In the genomic region with DNA sequence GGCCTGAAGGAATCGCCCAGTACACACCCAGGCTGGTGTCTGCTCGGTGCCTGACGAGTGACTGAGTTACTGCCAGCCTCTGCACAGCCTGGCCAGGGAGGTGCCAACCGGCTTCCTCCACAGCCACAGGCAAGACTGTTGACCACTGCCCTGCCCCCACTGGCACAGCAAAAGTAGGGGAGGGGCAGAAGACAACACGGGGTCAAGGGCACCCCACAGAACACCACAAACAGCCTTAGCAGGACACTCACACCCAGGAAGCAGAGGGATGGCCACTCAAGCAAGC, we compare ENCODE assay signal across 3 cellular contexts.
A peak's percentile ranks its signal among the peaks of the same experiment; 100 is the strongest.
TF ChIP-seq lines count a peak whose summit lies in the region.

No MANE protein-coding gene starts in this region.

TF ChIP-seq in HepG2, 621 proteins besides CTCF, POLR2A, EP300 and RAD21:
- peak; percentile 75 for TF ChIP-seq AGO2 (optimal IDR thresholded peaks at IDR 0.05; ENCODE audit: low read depth, low read length)
- TF ChIP-seq, protein P1, sequence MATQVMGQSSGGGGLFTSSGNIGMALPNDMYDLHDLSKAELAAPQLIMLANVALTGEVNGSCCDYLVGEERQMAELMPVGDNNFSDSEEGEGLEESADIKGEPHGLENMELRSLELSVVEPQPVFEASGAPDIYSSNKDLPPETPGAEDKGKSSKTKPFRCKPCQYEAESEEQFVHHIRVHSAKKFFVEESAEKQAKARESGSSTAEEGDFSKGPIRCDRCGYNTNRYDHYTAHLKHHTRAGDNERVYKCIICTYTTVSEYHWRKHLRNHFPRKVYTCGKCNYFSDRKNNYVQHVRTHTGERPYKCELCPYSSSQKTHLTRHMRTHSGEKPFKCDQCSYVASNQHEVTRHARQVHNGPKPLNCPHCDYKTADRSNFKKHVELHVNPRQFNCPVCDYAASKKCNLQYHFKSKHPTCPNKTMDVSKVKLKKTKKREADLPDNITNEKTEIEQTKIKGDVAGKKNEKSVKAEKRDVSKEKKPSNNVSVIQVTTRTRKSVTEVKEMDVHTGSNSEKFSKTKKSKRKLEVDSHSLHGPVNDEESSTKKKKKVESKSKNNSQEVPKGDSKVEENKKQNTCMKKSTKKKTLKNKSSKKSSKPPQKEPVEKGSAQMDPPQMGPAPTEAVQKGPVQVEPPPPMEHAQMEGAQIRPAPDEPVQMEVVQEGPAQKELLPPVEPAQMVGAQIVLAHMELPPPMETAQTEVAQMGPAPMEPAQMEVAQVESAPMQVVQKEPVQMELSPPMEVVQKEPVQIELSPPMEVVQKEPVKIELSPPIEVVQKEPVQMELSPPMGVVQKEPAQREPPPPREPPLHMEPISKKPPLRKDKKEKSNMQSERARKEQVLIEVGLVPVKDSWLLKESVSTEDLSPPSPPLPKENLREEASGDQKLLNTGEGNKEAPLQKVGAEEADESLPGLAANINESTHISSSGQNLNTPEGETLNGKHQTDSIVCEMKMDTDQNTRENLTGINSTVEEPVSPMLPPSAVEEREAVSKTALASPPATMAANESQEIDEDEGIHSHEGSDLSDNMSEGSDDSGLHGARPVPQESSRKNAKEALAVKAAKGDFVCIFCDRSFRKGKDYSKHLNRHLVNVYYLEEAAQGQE (IDR thresholded peaks at IDR 0.05; ENCODE audit: borderline replicate concordance in 1 of 2, low read depth in 1 of 2, low read length in 2 of 2): peak in 1 of 2 experiments; percentile 1; a peak in 1 of 4 replicates
- no peak for TF ChIP-seq ZNF367 (CRISPR knock-in tag; IDR thresholded peaks at IDR 0.05; ENCODE audit: borderline replicate concordance)

TF ChIP-seq in GM23338, 12 proteins besides CTCF, POLR2A, EP300 and RAD21:
- TF ChIP-seq NANOG (IDR thresholded peaks at IDR 0.05; ENCODE audit: borderline replicate concordance): no peak
- no peak for TF ChIP-seq ZNF331 (CRISPR knock-in tag; IDR thresholded peaks at IDR 0.05; ENCODE audit: low read depth)
- no peak for TF ChIP-seq JUNB (IDR thresholded peaks at IDR 0.05; ENCODE audit: unreplicated experiment)
- no peak for TF ChIP-seq STAT1 (IDR thresholded peaks at IDR 0.05; ENCODE audit: unreplicated experiment)
- TF ChIP-seq, protein P2, sequence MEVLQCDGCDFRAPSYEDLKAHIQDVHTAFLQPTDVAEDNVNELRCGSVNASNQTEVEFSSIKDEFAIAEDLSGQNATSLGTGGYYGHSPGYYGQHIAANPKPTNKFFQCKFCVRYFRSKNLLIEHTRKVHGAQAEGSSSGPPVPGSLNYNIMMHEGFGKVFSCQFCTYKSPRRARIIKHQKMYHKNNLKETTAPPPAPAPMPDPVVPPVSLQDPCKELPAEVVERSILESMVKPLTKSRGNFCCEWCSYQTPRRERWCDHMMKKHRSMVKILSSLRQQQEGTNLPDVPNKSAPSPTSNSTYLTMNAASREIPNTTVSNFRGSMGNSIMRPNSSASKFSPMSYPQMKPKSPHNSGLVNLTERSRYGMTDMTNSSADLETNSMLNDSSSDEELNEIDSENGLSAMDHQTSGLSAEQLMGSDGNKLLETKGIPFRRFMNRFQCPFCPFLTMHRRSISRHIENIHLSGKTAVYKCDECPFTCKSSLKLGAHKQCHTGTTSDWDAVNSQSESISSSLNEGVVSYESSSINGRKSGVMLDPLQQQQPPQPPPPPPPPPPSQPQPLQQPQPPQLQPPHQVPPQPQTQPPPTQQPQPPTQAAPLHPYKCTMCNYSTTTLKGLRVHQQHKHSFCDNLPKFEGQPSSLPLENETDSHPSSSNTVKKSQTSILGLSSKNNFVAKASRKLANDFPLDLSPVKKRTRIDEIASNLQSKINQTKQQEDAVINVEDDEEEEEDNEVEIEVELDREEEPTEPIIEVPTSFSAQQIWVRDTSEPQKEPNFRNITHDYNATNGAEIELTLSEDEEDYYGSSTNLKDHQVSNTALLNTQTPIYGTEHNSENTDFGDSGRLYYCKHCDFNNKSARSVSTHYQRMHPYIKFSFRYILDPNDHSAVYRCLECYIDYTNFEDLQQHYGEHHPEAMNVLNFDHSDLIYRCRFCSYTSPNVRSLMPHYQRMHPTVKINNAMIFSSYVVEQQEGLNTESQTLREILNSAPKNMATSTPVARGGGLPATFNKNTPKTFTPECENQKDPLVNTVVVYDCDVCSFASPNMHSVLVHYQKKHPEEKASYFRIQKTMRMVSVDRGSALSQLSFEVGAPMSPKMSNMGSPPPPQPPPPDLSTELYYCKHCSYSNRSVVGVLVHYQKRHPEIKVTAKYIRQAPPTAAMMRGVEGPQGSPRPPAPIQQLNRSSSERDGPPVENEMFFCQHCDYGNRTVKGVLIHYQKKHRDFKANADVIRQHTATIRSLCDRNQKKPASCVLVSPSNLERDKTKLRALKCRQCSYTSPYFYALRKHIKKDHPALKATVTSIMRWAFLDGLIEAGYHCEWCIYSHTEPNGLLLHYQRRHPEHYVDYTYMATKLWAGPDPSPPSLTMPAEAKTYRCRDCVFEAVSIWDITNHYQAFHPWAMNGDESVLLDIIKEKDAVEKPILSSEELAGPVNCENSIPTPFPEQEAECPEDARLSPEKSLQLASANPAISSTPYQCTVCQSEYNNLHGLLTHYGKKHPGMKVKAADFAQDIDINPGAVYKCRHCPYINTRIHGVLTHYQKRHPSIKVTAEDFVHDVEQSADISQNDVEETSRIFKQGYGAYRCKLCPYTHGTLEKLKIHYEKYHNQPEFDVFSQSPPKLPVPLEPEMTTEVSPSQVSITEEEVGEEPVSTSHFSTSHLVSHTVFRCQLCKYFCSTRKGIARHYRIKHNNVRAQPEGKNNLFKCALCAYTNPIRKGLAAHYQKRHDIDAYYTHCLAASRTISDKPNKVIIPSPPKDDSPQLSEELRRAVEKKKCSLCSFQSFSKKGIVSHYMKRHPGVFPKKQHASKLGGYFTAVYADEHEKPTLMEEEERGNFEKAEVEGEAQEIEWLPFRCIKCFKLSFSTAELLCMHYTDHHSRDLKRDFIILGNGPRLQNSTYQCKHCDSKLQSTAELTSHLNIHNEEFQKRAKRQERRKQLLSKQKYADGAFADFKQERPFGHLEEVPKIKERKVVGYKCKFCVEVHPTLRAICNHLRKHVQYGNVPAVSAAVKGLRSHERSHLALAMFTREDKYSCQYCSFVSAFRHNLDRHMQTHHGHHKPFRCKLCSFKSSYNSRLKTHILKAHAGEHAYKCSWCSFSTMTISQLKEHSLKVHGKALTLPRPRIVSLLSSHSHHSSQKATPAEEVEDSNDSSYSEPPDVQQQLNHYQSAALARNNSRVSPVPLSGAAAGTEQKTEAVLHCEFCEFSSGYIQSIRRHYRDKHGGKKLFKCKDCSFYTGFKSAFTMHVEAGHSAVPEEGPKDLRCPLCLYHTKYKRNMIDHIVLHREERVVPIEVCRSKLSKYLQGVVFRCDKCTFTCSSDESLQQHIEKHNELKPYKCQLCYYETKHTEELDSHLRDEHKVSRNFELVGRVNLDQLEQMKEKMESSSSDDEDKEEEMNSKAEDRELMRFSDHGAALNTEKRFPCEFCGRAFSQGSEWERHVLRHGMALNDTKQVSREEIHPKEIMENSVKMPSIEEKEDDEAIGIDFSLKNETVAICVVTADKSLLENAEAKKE (CRISPR knock-in tag; IDR thresholded peaks at IDR 0.05): no peak
- no peak for TF ChIP-seq EZH2 (IDR thresholded peaks at IDR 0.05; ENCODE audit: low read depth, unreplicated experiment)
- no peak for TF ChIP-seq CREB1 (CRISPR knock-in tag; IDR thresholded peaks at IDR 0.05; ENCODE audit: low read depth)
- no peak for TF ChIP-seq POLR2AphosphoS5 (IDR thresholded peaks at IDR 0.05; ENCODE audit: low read depth)

TF ChIP-seq in H1, 55 proteins besides CTCF, POLR2A, EP300 and RAD21:
- no peak for TF ChIP-seq FOSL1 (IDR thresholded peaks at IDR 0.05; ENCODE audit: insufficient read depth, low read depth, low read length)
- TF ChIP-seq SP4 (IDR thresholded peaks at IDR 0.05; ENCODE audit: low read length): no peak
- TF ChIP-seq RFX5 (IDR thresholded peaks at IDR 0.05; ENCODE audit: borderline replicate concordance, low read depth, low read length): no peak
- no peak for TF ChIP-seq HDAC2 (IDR thresholded peaks at IDR 0.05; ENCODE audit: borderline replicate concordance in 1 of 2, low read depth in 2 of 2, low read length in 2 of 2)
- no peak for TF ChIP-seq SIRT6 (IDR thresholded peaks at IDR 0.05; ENCODE audit: low read length)
- TF ChIP-seq CREB1 (IDR thresholded peaks at IDR 0.05): no peak
- no peak for TF ChIP-seq TAF1 (IDR thresholded peaks at IDR 0.05; ENCODE audit: low read depth, low read length)
- TF ChIP-seq YY1 (IDR thresholded peaks at IDR 0.05; ENCODE audit: low read depth, low read length): no peak
- TF ChIP-seq TCF12 (IDR thresholded peaks at IDR 0.05; ENCODE audit: low read depth, low read length): no peak
- no peak for TF ChIP-seq SP2 (IDR thresholded peaks at IDR 0.05; ENCODE audit: low read length)
- no peak for TF ChIP-seq MAFK (IDR thresholded peaks at IDR 0.05; ENCODE audit: low read depth, low read length)
- no peak for TF ChIP-seq GABPA (IDR thresholded peaks at IDR 0.05; ENCODE audit: borderline replicate concordance, insufficient read depth, low read length)
TF ChIP-seq in H1: peak in this region for 0.
